ENCODE assay signal across 8 cellular contexts in genomic region chr5:157511656-157512644, GRCh38. TPM values are rescaled to one million over a fixed set of nuclear protein-coding genes. Genes with fewer than 3 reads are reported as not detected.
A peak's percentile ranks its signal among the peaks of the same experiment; 100 is the strongest.
DNase-seq lines count a peak whose midpoint lies in the region; ATAC-seq and TF ChIP-seq lines count a peak whose summit lies in the region.

No MANE protein-coding gene starts in this region.

- H3K4me3 ChIP-seq in AG10803 (ENCODE audit: low read length) (no peak overlapping the region), MG63 (no peak overlapping the region), heart right ventricle (no peak overlapping the region)

- ATAC-seq in heart right ventricle: peak; percentile 88 to 97 (median 94)
- no peak for ATAC-seq in HG02840 (IDR thresholded peaks at IDR 0.05; ENCODE audit: low FRiP score, unreplicated experiment)

- TF ChIP-seq CTCF in AG10803 (conservative IDR thresholded peaks at IDR 0.05; ENCODE audit: low read length): no peak
- no peak for TF ChIP-seq CTCF in heart right ventricle (IDR thresholded peaks at IDR 0.05)

- DNase-seq in AG10803 (ENCODE audit: low read depth) (peak; percentile 98), MG63 (peak; percentile 99), heart right ventricle (peak; percentile 86 to 95), renal cortical epithelial cell (ENCODE audit: low read depth) (peak; percentile 98), DMS79 treated with DMSO at 0.1 percent for 48 hours (lab: John Stamatoyannopoulos, UW) (no peak), ecto neural progenitor cell (ENCODE audit: low spot score) (no peak)
- peak; percentile 80 for DNase-seq in activated effector memory CD4-positive, alpha-beta T cell treated with anti-CD3 and anti-CD28 coated beads, Interleukin-2, amount 50 U/mL, for 16 hours

- H3K27ac ChIP-seq in heart right ventricle: peak overlapping the region in 9 of 10 donors; percentile 50 to 85 (median 76)

- H3K9me3 ChIP-seq in MG63 (no peaks in the 10 kb centered on the region), heart right ventricle (no peaks in the 10 kb centered on the region)

- H3K36me3 ChIP-seq in MG63: peaks cover 10% of the 10 kb centered on the region
- peaks cover 0 to 76% (median 7%) of the 10 kb centered on the region in 9 donors for H3K36me3 ChIP-seq in heart right ventricle

- intact Hi-C loops in heart right ventricle (cut with DNase I): loop anchor here in 4 of 10 donors (2.0 to 10.0 kb wide), 4 partner anchors 50 to 63 kb away; partner anchors contain the start of gene ADAM19 (in 1 of the 4)

- no peaks in the 10 kb centered on the region for H3K27me3 ChIP-seq in MG63
- no peaks in the 10 kb centered on the region for H3K27me3 ChIP-seq in heart right ventricle

- peaks cover 8 to 69% (median 51%) of the 10 kb centered on the region in 9 donors for H3K4me1 ChIP-seq in heart right ventricle

- WGBS in heart right ventricle, 2 donors: 27 to 54% methylated on average over 9 of the region's 9 CpGs

RNA-seq across cellular contexts. Expression of gene NIPAL4, which starts 51.9 kb away (rescaled TPM):
- not detected in 2 replicates for total RNA-seq in MG63 (2014; rRNA removed; shearing (Covaris generic); ENCODE audit: low replicate concordance)
- total RNA-seq in heart right ventricle: under 1 TPM in 1 of 10 donors, not detected in 9; 0.09 TPM
- under 1 TPM in 1 of 2 donors, not detected in 1; 0.20 TPM for polyA plus RNA-seq in heart right ventricle
- total RNA-seq in renal cortical epithelial cell: 1.1 and 2.6 TPM in 2 replicates

Comparison
In these comparisons a context has a peak if more than half of its experiments do, and no peak if none do; other contexts are left out.
1. DNase-seq: peak in AG10803 (single experiment), MG63 (single experiment), activated effector memory CD4-positive, alpha-beta T cell treated with anti-CD3 and anti-CD28 coated beads, Interleukin-2, amount 50 U/mL, for 16 hours (single experiment), heart right ventricle (2 of 2) and renal cortical epithelial cell (single experiment); none in DMS79 treated with DMSO at 0.1 percent for 48 hours (single experiment) and ecto neural progenitor cell (single experiment).